In the genomic region with DNA sequence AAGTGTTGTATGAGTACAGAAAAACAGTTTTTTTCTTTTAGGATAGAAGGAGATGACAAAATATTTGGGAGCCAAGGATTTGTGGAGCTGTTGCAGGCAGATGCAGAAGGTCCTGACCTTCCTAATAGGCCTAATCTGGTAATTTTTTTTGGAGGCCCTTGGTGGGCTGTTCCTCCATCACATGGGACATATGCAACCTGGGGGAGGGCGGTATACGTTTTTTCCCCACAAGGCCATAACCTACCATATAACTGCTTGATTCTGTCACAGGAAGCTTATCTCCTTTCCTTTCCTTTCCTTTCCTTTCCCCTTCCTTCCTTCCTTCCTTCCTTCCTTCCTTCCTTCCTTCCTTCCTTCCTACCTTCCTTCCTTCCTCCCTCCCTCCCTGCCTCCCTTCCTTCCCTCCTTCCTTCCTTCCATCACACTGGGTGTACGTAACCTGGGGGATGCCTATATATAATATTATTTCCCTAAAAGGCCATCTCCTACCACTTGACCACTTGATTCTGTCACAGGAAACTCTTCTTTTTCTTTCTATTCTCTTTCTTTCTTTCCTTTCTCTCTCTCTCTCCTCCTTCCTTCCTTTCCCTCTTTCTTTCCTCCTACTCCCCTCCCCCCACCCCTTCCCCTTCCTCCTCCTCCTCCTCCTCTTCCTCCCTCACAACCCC, we compare ENCODE assay signal across 37 cellular contexts.
DNase-seq lines count a peak whose midpoint lies in the region; ATAC-seq, FAIRE-seq and TF ChIP-seq lines count a peak whose summit lies in the region.
"Had no signal": no experiment of that assay in that cellular context is flagged by ENCODE, and none has a peak within 500 bp of the region (broad histone marks: within the 10 kb centered on the region; RNA-seq: fewer than 3 reads in every experiment).

No MANE protein-coding gene starts in this region.

- H3K27ac ChIP-seq in HepG2 (ENCODE audit: extremely low read length, insufficient read depth, low read length) (no peak overlapping the region), right lobe of liver (no peak overlapping the region), A673 (ENCODE audit: low read depth, low read length, poor library complexity, severe bottlenecking) (peak overlapping the region; percentile 49), SK-N-MC (peak overlapping the region; percentile 96), transverse colon (no peak overlapping the region)
- H3K27ac ChIP-seq: 22Rv1; A549; BLaER1; BLaER1 treated with 17β-estradiol and CSF1 and Interleukin-3, amounts not matched to agents 10 nM and 100 nM; C4-2B had no signal

- peaks cover 7% of the 10 kb centered on the region for H3K27me3 Mint-ChIP-seq in memory B cell
- H3K27me3 Mint-ChIP-seq: CD4-positive, CD25-positive, alpha-beta regulatory T cell had no signal

- H3K9me3 Mint-ChIP-seq in memory B cell = peaks cover 8% of the 10 kb centered on the region

- no peak overlapping the region for H3K4me3 Mint-ChIP-seq in memory B cell
- H3K4me3 Mint-ChIP-seq: B cell; CD14-positive monocyte; CD4-positive, alpha-beta memory T cell; CD4-positive, alpha-beta T cell; CD4-positive, CD25-positive, alpha-beta regulatory T cell; CD8-positive, alpha-beta memory T cell; CD8-positive, alpha-beta T cell had no signal

- 35% methylated on average over 3 of the region's 3 CpGs for WGBS in HepG2 (ENCODE audit: low lambda C conversion rate)
- WGBS in right lobe of liver (ENCODE audit: insufficient coverage, low coverage, low lambda C conversion rate, missing lambda C conversion rate) = 73% methylated on average over 1 of the region's 3 CpGs
- 79 to 80% methylated on average over 1 to 3 of the region's 3 CpGs for WGBS in transverse colon (ENCODE audit: low coverage in 1 of 2), 2 donors

- H3K27ac Mint-ChIP-seq in memory B cell = peak overlapping the region; percentile 56
- H3K27ac Mint-ChIP-seq: B cell; CD14-positive monocyte; CD4-positive, alpha-beta memory T cell; CD4-positive, alpha-beta T cell; CD8-positive, alpha-beta memory T cell; CD8-positive, alpha-beta T cell had no signal

- H3K79me2 ChIP-seq in HepG2 (ENCODE audit: insufficient read depth, low read length) = no peaks in the 10 kb centered on the region

- intact Hi-C loops in HepG2 (cut with micrococcal nuclease; ENCODE audit: unreplicated experiment) (no loop called here), right lobe of liver (cut with DNase I) (no loop called here), A673 (cut with micrococcal nuclease; ENCODE audit: unreplicated experiment) (no loop called here), transverse colon (cut with DNase I; ENCODE audit: low total_unique reads) (no loop called here)

- no peak overlapping the region for H3K9ac ChIP-seq in HepG2 (ENCODE audit: insufficient read depth, low read depth, low read length)
- H3K9ac ChIP-seq in SK-N-MC (ENCODE audit: insufficient read length) = no peak overlapping the region
- H3K9ac ChIP-seq: BLaER1; BLaER1 treated with 17β-estradiol and CSF1 and Interleukin-3, amounts not matched to agents 10 nM and 100 nM had no signal

- H3K4me2 ChIP-seq in HepG2 (ENCODE audit: low read depth, low read length) = no peak overlapping the region
- H3K4me2 ChIP-seq: A549; BLaER1; BLaER1 treated with 17β-estradiol and CSF1 and Interleukin-3, amounts not matched to agents 10 nM and 100 nM had no signal

- no peak for DNase-seq in HepG2 (ENCODE audit: low spot score)
- DNase-seq in right lobe of liver = no peak
- peak; percentile 60 for DNase-seq in A673 (ENCODE audit: low spot score)
- DNase-seq in SK-N-MC (ENCODE audit: low read depth, low spot score) = peak; percentile 84
- DNase-seq in memory B cell (ENCODE audit: low spot score in 2 of 2) = no peak
- no peak for DNase-seq in GM19240 (ENCODE audit: insufficient read length, low spot score)
- no peak for DNase-seq in HCEC 1CT
- no peak for DNase-seq in transverse colon
- DNase-seq: 8988T; ACHN; AML-193; BE2C; C1 segment of cervical spinal cord; Caco-2; Calu3; CD4-positive, alpha-beta memory T cell; CD4-positive, alpha-beta T cell; CD4-positive, CD25-positive, alpha-beta regulatory T cell; CD8-positive, alpha-beta memory T cell; CD8-positive, alpha-beta T cell; COR-L47; DMS 273 treated with DMSO at 0.1 percent for 48 hours; DMS153; DMS53; DMS79; DMS79 treated with DMSO at 0.1 percent for 48 hours; DND-41; EL had no signal

- TF ChIP-seq EP300 in HepG2 (IDR thresholded peaks at IDR 0.05; ENCODE audit: low read depth in 2 of 2, low read length in 2 of 2) = no peak
- no peak for TF ChIP-seq EP300 in HepG2 (CRISPR knock-in tag; IDR thresholded peaks at IDR 0.05; ENCODE audit: borderline replicate concordance)
- no peak for TF ChIP-seq EP300 in transverse colon (IDR thresholded peaks at IDR 0.05; ENCODE audit: low read depth)

- H3K27me3 ChIP-seq in HepG2 (ENCODE audit: control insufficient read depth in 1 of 2, insufficient read depth in 2 of 2, low read length in 2 of 2) (no peaks in the 10 kb centered on the region), right lobe of liver (no peaks in the 10 kb centered on the region), A673 (replicated peaks; ENCODE audit: insufficient read depth, low read depth, low read length, poor library complexity) (no peaks in the 10 kb centered on the region), transverse colon (no peaks in the 10 kb centered on the region)
- H3K27me3 ChIP-seq: BE2C; BLaER1; BLaER1 treated with 17β-estradiol and CSF1 and Interleukin-3, amounts not matched to agents 10 nM and 100 nM had no signal

- in situ Hi-C loops in HepG2 (cut with HindIII; ENCODE audit: extremely low pct_ligation_motif_present, low pct_unique_long_range_greater_than_20kb) (no loop called here), transverse colon (cut with MboI; ENCODE audit: low pct_ligation_motif_present in 1 of 4, low pct_unique_long_range_greater_than_20kb in 1 of 4, low sequenced_read_pairs in 3 of 4) (no loop called here)

- H3K4me3 ChIP-seq in HepG2 (replicated peaks in 1 of 3; ENCODE audit: insufficient read depth in 1 of 3, low read depth in 2 of 3, low read length in 3 of 3) (no peak overlapping the region), right lobe of liver (no peak overlapping the region), A673 (ENCODE audit: low read depth, low read length, poor library complexity, severe bottlenecking) (no peak overlapping the region), SK-N-MC (no peak overlapping the region), transverse colon (no peak overlapping the region)
- H3K4me3 ChIP-seq: A549; BLaER1; BLaER1 treated with 17β-estradiol and CSF1 and Interleukin-3, amounts not matched to agents 10 nM and 100 nM had no signal

- no peak for TF ChIP-seq RAD21 in HepG2 (CRISPR knock-in tag; IDR thresholded peaks at IDR 0.05)

- TF ChIP-seq POLR2A in HepG2 (IDR thresholded peaks at IDR 0.05; ENCODE audit: insufficient read depth in 1 of 2, low read depth in 2 of 2, low read length in 2 of 2) = no peak
- no peak for TF ChIP-seq POLR2A in right lobe of liver (IDR thresholded peaks at IDR 0.05)
- TF ChIP-seq POLR2A in transverse colon (IDR thresholded peaks at IDR 0.05) = no peak

- H3K9me3 ChIP-seq in HepG2 (ENCODE audit: low read length) (peaks cover 60% of the 10 kb centered on the region), right lobe of liver (no peaks in the 10 kb centered on the region), A673 (ENCODE audit: low read depth, low read length, poor library complexity, severe bottlenecking) (peaks cover 8% of the 10 kb centered on the region), SK-N-MC (ENCODE audit: low read depth, low read length) (no peaks in the 10 kb centered on the region; the same call in 1 of the 2 replicates), transverse colon (peaks cover 5 to 9% of the 10 kb centered on the region in 2 donors)
- H3K9me3 ChIP-seq: A549, BE2C, Caco-2 had no signal

- TF ChIP-seq CTCF in HepG2 (CRISPR knock-in tag; IDR thresholded peaks at IDR 0.05) = no peak
- no peak for TF ChIP-seq CTCF in right lobe of liver (IDR thresholded peaks at IDR 0.05)
- TF ChIP-seq CTCF in A673 (conservative IDR thresholded peaks at IDR 0.05; ENCODE audit: low read depth, low read length) = no peak
- no peak for TF ChIP-seq CTCF in transverse colon (IDR thresholded peaks at IDR 0.05)

- no peaks in the 10 kb centered on the region for H4K20me1 ChIP-seq in HepG2 (ENCODE audit: insufficient read depth, low read length)
- H4K20me1 ChIP-seq: BLaER1; BLaER1 treated with 17β-estradiol and CSF1 and Interleukin-3, amounts not matched to agents 10 nM and 100 nM had no signal

- H3K4me1 ChIP-seq in HepG2 (ENCODE audit: insufficient read depth, low read length) = no peaks in the 10 kb centered on the region
- H3K4me1 ChIP-seq in right lobe of liver = no peaks in the 10 kb centered on the region
- no peaks in the 10 kb centered on the region for H3K4me1 ChIP-seq in A673 (ENCODE audit: insufficient read depth, low read length, poor library complexity, severe bottlenecking)
- H3K4me1 ChIP-seq in transverse colon = no peaks in the 10 kb centered on the region
- H3K4me1 ChIP-seq: A549; BE2C; BLaER1; BLaER1 treated with 17β-estradiol and CSF1 and Interleukin-3, amounts not matched to agents 10 nM and 100 nM; Caco-2 had no signal

- no peaks in the 10 kb centered on the region for H3K4me1 Mint-ChIP-seq in memory B cell
- H3K4me1 Mint-ChIP-seq: B cell; CD14-positive monocyte; CD4-positive, alpha-beta memory T cell; CD4-positive, CD25-positive, alpha-beta regulatory T cell; CD8-positive, alpha-beta memory T cell had no signal

- BruUV-seq in HepG2 (replicated peaks; lab: Mats Ljungman, UMichigan) (no TSS peak), A673 (replicated peaks; lab: Mats Ljungman, UMichigan) (no TSS peak)

- H3K36me3 Mint-ChIP-seq in memory B cell = peaks cover 2% of the 10 kb centered on the region
- H3K36me3 Mint-ChIP-seq: CD14-positive monocyte; CD4-positive, alpha-beta memory T cell; CD4-positive, CD25-positive, alpha-beta regulatory T cell; CD8-positive, alpha-beta memory T cell; CD8-positive, alpha-beta T cell had no signal

- CTCF ChIA-PET in HepG2 (lab: Yijun Ruan, JAX; ENCODE audit: low intra/inter-chr PET ratio, low total read pairs) = no interaction called here
- CTCF ChIA-PET in A673 (lab: Charles Lee) = no interaction called here

- H3K36me3 ChIP-seq in HepG2 (replicated peaks in 1 of 2; ENCODE audit: control insufficient read depth in 1 of 2, insufficient read depth in 2 of 2, low read length in 2 of 2) = no peaks in the 10 kb centered on the region
- no peaks in the 10 kb centered on the region for H3K36me3 ChIP-seq in right lobe of liver
- no peaks in the 10 kb centered on the region for H3K36me3 ChIP-seq in A673 (ENCODE audit: insufficient read depth, low read length, poor library complexity, severe bottlenecking)
- H3K36me3 ChIP-seq in SK-N-MC (ENCODE audit: insufficient read depth, low read length) = no peaks in the 10 kb centered on the region
- H3K36me3 ChIP-seq in transverse colon = no peaks in the 10 kb centered on the region
- H3K36me3 ChIP-seq: BE2C; BLaER1; BLaER1 treated with 17β-estradiol and CSF1 and Interleukin-3, amounts not matched to agents 10 nM and 100 nM had no signal

- H2AFZ ChIP-seq in HepG2 (ENCODE audit: low read length) = no peak overlapping the region

- POLR2A ChIA-PET in HepG2 (lab: Yijun Ruan, JAX) (no interaction called here), A673 (lab: Charles Lee; ENCODE audit: low non-redundant PET) (no interaction called here)

- ATAC-seq in HepG2 = no peak
- ATAC-seq in right lobe of liver = no peak
- ATAC-seq in memory B cell (ENCODE audit: low read depth) = no peak
- ATAC-seq: A549; CD8-positive, alpha-beta T cell had no signal

- no peak for FAIRE-seq in HepG2 (lab: Jason Lieb, UNC)
- FAIRE-seq: A204.1, A549, D721Med had no signal

Comparison
In these comparisons a context has a peak if more than half of its experiments do, and no peak if none do; other contexts are left out.
1. DNase-seq: peak in A673 (single experiment) and SK-N-MC (single experiment); none in HepG2 (single experiment), right lobe of liver (0 of 3), memory B cell (0 of 2), GM19240 (single experiment), HCEC 1CT (single experiment) and transverse colon (single experiment).
2. H3K27ac ChIP-seq: peak in A673 (single experiment) and SK-N-MC (single experiment); none in HepG2 (single experiment), right lobe of liver (0 of 3) and transverse colon (0 of 4).